ENCODE assay signal across 29 cellular contexts in the genomic region with DNA sequence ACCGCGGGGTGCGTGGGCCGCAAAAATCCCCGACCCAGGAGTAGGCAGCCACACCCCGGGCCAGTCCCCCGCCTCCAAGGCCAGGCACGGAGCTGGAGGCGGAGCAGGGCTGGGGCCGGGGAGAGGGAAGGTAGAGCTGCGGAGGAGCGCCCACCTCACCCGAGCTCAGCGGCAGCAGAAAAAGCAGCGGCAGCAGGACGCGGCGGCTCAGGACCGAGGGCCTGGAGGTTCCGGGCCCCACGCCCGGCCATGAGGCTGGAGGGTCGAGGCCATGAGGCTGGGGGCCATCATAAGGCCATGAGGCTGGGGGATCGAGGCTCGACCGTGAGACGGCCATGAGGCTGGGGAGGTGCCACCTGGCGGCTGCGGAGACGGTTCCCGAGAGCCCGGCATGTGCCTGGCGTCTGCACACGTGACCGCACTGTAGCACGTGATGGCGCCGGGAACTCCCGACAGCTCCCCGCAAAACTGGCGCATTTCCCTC. TPM values are rescaled to one million over a fixed set of nuclear protein-coding genes. Genes with fewer than 3 reads are reported as not detected.
"Had no signal": no experiment of that assay in that cellular context is flagged by ENCODE, and none has a peak within 500 bp of the region (broad histone marks: within the 10 kb centered on the region; RNA-seq: fewer than 3 reads in every experiment).

No MANE protein-coding gene starts in this region.

- H3K27ac Mint-ChIP-seq: effector memory CD8-positive, alpha-beta T cell; memory B cell; mesothelial cell of epicardium; naive B cell; natural killer cell treated with Interleukin-12 subunit alpha and Interleukin-12 subunit beta and Interleukin-15 and Interleukin-18, amount 100 ng/mL, for 72 hours; stimulated activated effector memory CD8-positive, alpha-beta T cell treated with anti-CD3 and anti-CD28 coated beads, Interleukin-12 subunit alpha, Interleukin-12 subunit beta, amount 100 ng/mL, for 72 hours; type B pancreatic cell had no signal

- H3K27me3 Mint-ChIP-seq: natural killer cell treated with Interleukin-12 subunit alpha and Interleukin-12 subunit beta and Interleukin-15 and Interleukin-18, amount 100 ng/mL, for 72 hours; type B pancreatic cell had no signal

- H3K4me1 Mint-ChIP-seq: memory B cell; mesothelial cell of epicardium; neural crest cell; stimulated activated effector memory CD8-positive, alpha-beta T cell treated with anti-CD3 and anti-CD28 coated beads, Interleukin-12 subunit alpha, Interleukin-12 subunit beta, amount 100 ng/mL, for 72 hours had no signal

- H3K4me3 Mint-ChIP-seq: effector memory CD8-positive, alpha-beta T cell; memory B cell; mesothelial cell of epicardium; naive B cell; natural killer cell treated with Interleukin-12 subunit alpha and Interleukin-12 subunit beta and Interleukin-15 and Interleukin-18, amount 100 ng/mL, for 72 hours; neural crest cell; stimulated activated effector memory CD8-positive, alpha-beta T cell treated with anti-CD3 and anti-CD28 coated beads, Interleukin-12 subunit alpha, Interleukin-12 subunit beta, amount 100 ng/mL, for 72 hours; type B pancreatic cell had no signal

- H3K4me3 ChIP-seq: coronary artery, lung, mucosa of descending colon, prostate gland, right atrium auricular region, sigmoid colon, stomach, tibial artery had no signal

- DNase-seq: dermis blood vessel endothelial cell; effector memory CD8-positive, alpha-beta T cell; erythroblast; mucosa of descending colon; naive B cell; sigmoid colon; stimulated activated CD4-positive, alpha-beta T cell treated with anti-CD3 and anti-CD28 coated beads, Interleukin-2, amount 100 ng/mL, for 24 hours; stimulated activated CD4-positive, alpha-beta T cell treated with anti-CD3 and anti-CD28 coated beads, Interleukin-4, amount 100 ng/mL, for 24 hours; stimulated activated naive CD4-positive, alpha-beta T cell treated with Interleukin-2 at 50 U/mL for 16 hours; stomach; tibial artery had no signal

- H3K9me3 ChIP-seq: mucosa of descending colon, prostate gland, right atrium auricular region, sigmoid colon, stomach, tibial artery had no signal

- H3K4me1 ChIP-seq: prostate gland, right atrium auricular region, sigmoid colon, stomach, tibial artery had no signal

- FAIRE-seq: endometrium, frontal cortex, keratinocyte, urothelium cell line had no signal

- H3K27ac ChIP-seq: coronary artery, prostate gland, right atrium auricular region, sigmoid colon, stomach, tibial artery had no signal

- H3K36me3 ChIP-seq: prostate gland, right atrium auricular region, sigmoid colon, stomach, tibial artery had no signal

- ATAC-seq: effector memory CD8-positive, alpha-beta T cell; mucosa of descending colon; stimulated activated effector memory CD8-positive, alpha-beta T cell treated with anti-CD3 and anti-CD28 coated beads, Interleukin-12 subunit alpha, Interleukin-12 subunit beta, amount 100 ng/mL, for 72 hours had no signal

- H3K27me3 ChIP-seq: right atrium auricular region, sigmoid colon, stomach, tibial artery had no signal

- H3K9me3 Mint-ChIP-seq: effector memory CD8-positive, alpha-beta T cell; memory B cell; mesothelial cell of epicardium; natural killer cell treated with Interleukin-12 subunit alpha and Interleukin-12 subunit beta and Interleukin-15 and Interleukin-18, amount 100 ng/mL, for 72 hours; neural crest cell; stimulated activated effector memory CD8-positive, alpha-beta T cell treated with anti-CD3 and anti-CD28 coated beads, Interleukin-12 subunit alpha, Interleukin-12 subunit beta, amount 100 ng/mL, for 72 hours; type B pancreatic cell had no signal

- H3K36me3 Mint-ChIP-seq: memory B cell; mesothelial cell of epicardium; naive B cell; natural killer cell treated with Interleukin-12 subunit alpha and Interleukin-12 subunit beta and Interleukin-15 and Interleukin-18, amount 100 ng/mL, for 72 hours; stimulated activated effector memory CD8-positive, alpha-beta T cell treated with anti-CD3 and anti-CD28 coated beads, Interleukin-12 subunit alpha, Interleukin-12 subunit beta, amount 100 ng/mL, for 72 hours; type B pancreatic cell had no signal

RNA-seq across cellular contexts. Expression of a gene that starts 32.9 kb away (rescaled TPM):
- total RNA-seq: dermis blood vessel endothelial cell; fibroblast of villous mesenchyme; frontal cortex; natural killer cell treated with Interleukin-12 subunit alpha and Interleukin-12 subunit beta and Interleukin-15 and Interleukin-18, amount 100 ng/mL, for 72 hours; osteoblast; skeletal muscle tissue; subcutaneous adipose tissue had no signal
- polyA plus RNA-seq: keratinocyte had no signal

RNA-seq across cellular contexts. Expression of a gene that starts 49.4 kb away (rescaled TPM):
- total RNA-seq: fibroblast of villous mesenchyme; natural killer cell treated with Interleukin-12 subunit alpha and Interleukin-12 subunit beta and Interleukin-15 and Interleukin-18, amount 100 ng/mL, for 72 hours; neural crest cell; right atrium auricular region had no signal
